8 cellular contexts compared by ENCODE assay signal in the genomic region with DNA sequence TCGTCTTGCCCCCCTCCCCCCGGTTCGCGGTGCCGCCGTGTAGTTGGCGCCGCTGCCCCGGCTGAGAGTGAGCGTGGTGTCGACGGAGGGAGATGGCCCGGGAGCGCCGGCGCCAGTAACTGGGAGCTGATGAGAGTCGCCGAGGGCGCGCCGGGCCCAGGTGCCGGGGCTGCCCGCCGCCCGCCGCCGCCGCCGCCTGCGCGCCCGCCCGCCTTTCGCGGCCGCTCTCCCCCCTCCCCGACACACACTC. TPM values are rescaled to one million over a fixed set of nuclear protein-coding genes. Genes with fewer than 3 reads are reported as not detected.
A peak's percentile ranks its signal among the peaks of the same experiment; 100 is the strongest.
DNase-seq lines count a peak whose midpoint lies in the region; ATAC-seq and TF ChIP-seq lines count a peak whose summit lies in the region.

No MANE protein-coding gene starts in this region.

- H3K27ac ChIP-seq in brain microvascular endothelial cell = peak overlapping the region; percentile 99

- peak overlapping the region; percentile 95 for H3K9ac ChIP-seq in mucosa of stomach (ENCODE audit: low read length)

- H3K4me1 ChIP-seq in mucosa of stomach (ENCODE audit: control insufficient read depth, insufficient read depth, low read length) = peaks cover 4% of the 10 kb centered on the region

- TF ChIP-seq CTCF in brain microvascular endothelial cell (IDR thresholded peaks at IDR 0.05; ENCODE audit: low read depth, low read length, missing control alignments) = no peak

- no peak for ATAC-seq in activated T-cell treated with anti-CD3 and anti-CD28 coated beads, Interleukin-2, amount 50 U/mL, for 4 hours
- ATAC-seq in HG03439 (IDR thresholded peaks at IDR 0.05; ENCODE audit: unreplicated experiment) = peak; percentile 4

- no peak for DNase-seq in activated T-cell treated with anti-CD3 and anti-CD28 coated beads, Interleukin-2, amount 50 U/mL, for 4 hours
- DNase-seq in activated T-cell treated with anti-CD3 and anti-CD28 coated beads for 4 hours (no peak), brain microvascular endothelial cell (no peak), midbrain (lab: John Stamatoyannopoulos, UW) (no peak), DMS 273 treated with DMSO at 0.1 percent for 48 hours (lab: John Stamatoyannopoulos, UW) (no peak)
- DNase-seq in stimulated activated CD4-positive, alpha-beta T cell treated with anti-CD3 and anti-CD28 coated beads, Interleukin-2, amount 100 ng/mL, for 48 hours = no peak

- peaks cover 45% of the 10 kb centered on the region for H3K36me3 Mint-ChIP-seq in activated T-cell treated with anti-CD3 and anti-CD28 coated beads, Interleukin-2, amount 50 U/mL, for 4 hours (ENCODE audit: insufficient read depth)

- H3K4me3 Mint-ChIP-seq in activated T-cell treated with anti-CD3 and anti-CD28 coated beads, Interleukin-2, amount 50 U/mL, for 4 hours = peak overlapping the region; percentile 99

- H3K9me3 Mint-ChIP-seq in activated T-cell treated with anti-CD3 and anti-CD28 coated beads, Interleukin-2, amount 50 U/mL, for 4 hours = no peaks in the 10 kb centered on the region

- in situ Hi-C loops in brain microvascular endothelial cell (cut with HindIII; ENCODE audit: low pct_ligation_motif_present, low sequenced_read_pairs) = no loop called here

- no peaks in the 10 kb centered on the region for H3K27me3 Mint-ChIP-seq in activated T-cell treated with anti-CD3 and anti-CD28 coated beads, Interleukin-2, amount 50 U/mL, for 4 hours (ENCODE audit: low read depth)

- H3K27me3 ChIP-seq in brain microvascular endothelial cell (replicated peaks) = no peaks in the 10 kb centered on the region
- H3K27me3 ChIP-seq in mucosa of stomach (ENCODE audit: control insufficient read depth, insufficient read depth, low read length) = no peaks in the 10 kb centered on the region

- peak overlapping the region; percentile 87 for H3K4me3 ChIP-seq in brain microvascular endothelial cell (ENCODE audit: low read depth, low read length)
- no peak overlapping the region for H3K4me3 ChIP-seq in mucosa of stomach (ENCODE audit: low read length)

- H3K9me3 ChIP-seq in mucosa of stomach (ENCODE audit: control insufficient read depth, low read length) = no peaks in the 10 kb centered on the region

- peaks cover 18% of the 10 kb centered on the region for H3K36me3 ChIP-seq in brain microvascular endothelial cell (replicated peaks)
- H3K36me3 ChIP-seq in mucosa of stomach (ENCODE audit: control insufficient read depth, insufficient read depth, low read length) = no peaks in the 10 kb centered on the region

- H3K4me1 Mint-ChIP-seq in activated T-cell treated with anti-CD3 and anti-CD28 coated beads, Interleukin-2, amount 50 U/mL, for 4 hours (ENCODE audit: low read depth) = peaks cover 62% of the 10 kb centered on the region

RNA-seq across cellular contexts. Expression of gene WAC, which starts 0.3 kb away (rescaled TPM):
- 100 to 1,000 TPM; 105 to 122 (median 116) TPM for total RNA-seq in activated T-cell treated with anti-CD3 and anti-CD28 coated beads, Interleukin-2, amount 50 U/mL, for 4 hours
